Comparison of ENCODE assay signal across 17 cellular contexts in the genomic region with DNA sequence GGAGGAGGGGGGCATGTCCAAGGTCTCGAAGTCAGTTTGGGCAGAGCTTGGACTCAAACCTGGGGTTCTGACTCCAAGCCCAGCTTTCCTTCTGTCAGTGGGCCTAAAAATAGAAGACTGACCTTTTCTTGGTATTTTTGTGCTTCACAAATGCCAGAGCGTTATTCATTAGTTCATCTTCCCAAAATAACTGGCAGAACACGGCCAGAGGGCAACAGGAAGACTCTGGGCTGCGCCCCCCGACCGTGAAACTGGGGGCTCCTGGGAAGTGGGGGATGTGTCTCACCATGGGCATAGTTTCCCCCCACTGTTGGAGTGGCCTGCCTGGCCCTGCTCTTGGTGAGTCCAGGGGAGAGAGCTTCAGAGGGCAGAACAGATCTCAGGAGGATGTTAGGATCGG.
DNase-seq lines count a peak whose midpoint lies in the region; ATAC-seq and TF ChIP-seq lines count a peak whose summit lies in the region.
"Had no signal": no experiment of that assay in that cellular context is flagged by ENCODE, and none has a peak within 500 bp of the region (broad histone marks: within the 10 kb centered on the region; RNA-seq: fewer than 3 reads in every experiment).

No MANE protein-coding gene starts in this region.

- no peak for DNase-seq in activated CD8-positive, alpha-beta memory T cell treated with anti-CD3 and anti-CD28 coated beads, Interleukin-2, amount 10 ng/mL, durations not matched to agents 7 days and 5 days
- DNase-seq in activated CD8-positive, alpha-beta memory T cell treated with anti-CD3 and anti-CD28 coated beads, Interleukin-2, amount 50 U/mL, for 48 hours: no peak
- DNase-seq in chondrocyte (ENCODE audit: low spot score): peak; percentile 55
- DNase-seq in tibial artery: no peak
- no peak for DNase-seq in 8988T
- no peak for DNase-seq in occipital lobe (lab: John Stamatoyannopoulos, UW)
- DNase-seq in SIG-M5 (lab: John Stamatoyannopoulos, UW): no peak
- DNase-seq: activated T-cell treated with anti-CD3 and anti-CD28 coated beads, Interleukin-2, amount 50 U/mL, for 1 hour; anterior cingulate cortex; immature natural killer cell; MG63; NCI-H2029 treated with DMSO at 0.1 percent for 48 hours; NCI-H69; upper lobe of left lung had no signal

- ATAC-seq in activated CD8-positive, alpha-beta memory T cell treated with anti-CD3 and anti-CD28 coated beads, Interleukin-2, amount 10 ng/mL, durations not matched to agents 7 days and 5 days: no peak
- ATAC-seq: Panc1 had no signal

- H3K36me3 ChIP-seq in muscle layer of colon (ENCODE audit: insufficient read depth, low read length): peaks cover 7% of the 10 kb centered on the region
- H3K36me3 ChIP-seq in tibial artery: peaks cover 6 to 8% (median 8%) of the 10 kb centered on the region in 3 donors
- H3K36me3 ChIP-seq: MG63 had no signal

- H3K4me3 ChIP-seq in muscle layer of colon (ENCODE audit: low read depth in 1 of 2, low read length in 2 of 2) (no peak overlapping the region), tibial artery (peak overlapping the region in 1 of 2 donors; percentile 18)
- H3K4me3 ChIP-seq: MG63, upper lobe of left lung had no signal

- H3K9me3 ChIP-seq in muscle layer of colon (ENCODE audit: low read length): no peaks in the 10 kb centered on the region
- H3K9me3 ChIP-seq in tibial artery: no peaks in the 10 kb centered on the region
- H3K9me3 ChIP-seq: upper lobe of left lung had no signal

- H3K27ac Mint-ChIP-seq in activated CD8-positive, alpha-beta memory T cell treated with anti-CD3 and anti-CD28 coated beads, Interleukin-2, amount 10 ng/mL, durations not matched to agents 7 days and 5 days: peak overlapping the region; percentile 89
- peak overlapping the region; percentile 80 for H3K27ac Mint-ChIP-seq in chondrocyte (ENCODE audit: unreplicated experiment)

- no peak overlapping the region for H3K4me3 Mint-ChIP-seq in activated CD8-positive, alpha-beta memory T cell treated with anti-CD3 and anti-CD28 coated beads, Interleukin-2, amount 10 ng/mL, durations not matched to agents 7 days and 5 days
- H3K4me3 Mint-ChIP-seq in chondrocyte (ENCODE audit: unreplicated experiment): no peak overlapping the region
- H3K4me3 Mint-ChIP-seq: immature natural killer cell, memory B cell had no signal

- peaks cover 94% of the 10 kb centered on the region for H3K4me1 Mint-ChIP-seq in activated CD8-positive, alpha-beta memory T cell treated with anti-CD3 and anti-CD28 coated beads, Interleukin-2, amount 10 ng/mL, durations not matched to agents 7 days and 5 days
- H3K4me1 Mint-ChIP-seq in chondrocyte (ENCODE audit: low read depth): peaks cover 21% of the 10 kb centered on the region

- peaks cover 36% of the 10 kb centered on the region for H3K36me3 Mint-ChIP-seq in activated CD8-positive, alpha-beta memory T cell treated with anti-CD3 and anti-CD28 coated beads, Interleukin-2, amount 10 ng/mL, durations not matched to agents 7 days and 5 days
- H3K36me3 Mint-ChIP-seq in chondrocyte (ENCODE audit: low read depth): peaks cover 8% of the 10 kb centered on the region

- H3K9me3 Mint-ChIP-seq in activated CD8-positive, alpha-beta memory T cell treated with anti-CD3 and anti-CD28 coated beads, Interleukin-2, amount 10 ng/mL, durations not matched to agents 7 days and 5 days (ENCODE audit: low read depth): peaks cover 2% of the 10 kb centered on the region
- H3K9me3 Mint-ChIP-seq in chondrocyte (ENCODE audit: low read depth): peaks cover 2% of the 10 kb centered on the region
- H3K9me3 Mint-ChIP-seq: immature natural killer cell, memory B cell had no signal

- H3K9ac ChIP-seq in muscle layer of colon (ENCODE audit: low read length): no peak overlapping the region

- TF ChIP-seq CTCF in chondrocyte (IDR thresholded peaks at IDR 0.05) (no peak), tibial artery (IDR thresholded peaks at IDR 0.05) (no peak)

- H3K27ac ChIP-seq in muscle layer of colon (ENCODE audit: low read depth, low read length) (peak overlapping the region; percentile 16), tibial artery (peak overlapping the region; percentile 68 to 78)

- CTCF ChIA-PET in activated CD8-positive, alpha-beta memory T cell treated with anti-CD3 and anti-CD28 coated beads, Interleukin-2, amount 10 ng/mL, durations not matched to agents 7 days and 5 days (lab: Charles Lee): interaction anchor here (1.1 to 2.4 kb wide), 8 partner anchors 18 to 110 kb away, joined by 3 to 6 read pairs (median 4); no protein-coding TSS in a partner anchor

- H3K27me3 ChIP-seq in muscle layer of colon (ENCODE audit: control insufficient read depth in 1 of 2, insufficient read depth in 2 of 2, low read length in 2 of 2) (no peaks in the 10 kb centered on the region), tibial artery (no peaks in the 10 kb centered on the region)
- H3K27me3 ChIP-seq: MG63, upper lobe of left lung had no signal

- no peaks in the 10 kb centered on the region for H3K27me3 Mint-ChIP-seq in activated CD8-positive, alpha-beta memory T cell treated with anti-CD3 and anti-CD28 coated beads, Interleukin-2, amount 10 ng/mL, durations not matched to agents 7 days and 5 days
- no peaks in the 10 kb centered on the region for H3K27me3 Mint-ChIP-seq in chondrocyte (ENCODE audit: low read depth)
- H3K27me3 Mint-ChIP-seq: memory B cell had no signal

- intact Hi-C loops in tibial artery (cut with DNase I; ENCODE audit: low total_unique reads): no loop called here

- peaks cover 45% of the 10 kb centered on the region for H3K4me1 ChIP-seq in muscle layer of colon (ENCODE audit: insufficient read depth, low read length)
- peaks cover 0 to 71% (median 39%) of the 10 kb centered on the region in 4 donors for H3K4me1 ChIP-seq in tibial artery
